ENCODE assay signal across 21 cellular contexts in genomic region chr21:44681861-44682579, GRCh38. TPM values are rescaled to one million over a fixed set of nuclear protein-coding genes. Genes with fewer than 3 reads are reported as not detected.
DNase-seq lines count a peak whose midpoint lies in the region; TF ChIP-seq lines count a peak whose summit lies in the region.
"Had no signal": no experiment of that assay in that cellular context is flagged by ENCODE, and none has a peak within 500 bp of the region (broad histone marks: within the 10 kb centered on the region; RNA-seq: fewer than 3 reads in every experiment).

KRTAP12-1 (minus strand) TSS chr21:44682163; CDS start chr21:44682123, 40 bp downstream.

- no peak within 1 kb of the TSS for H2BK20ac ChIP-seq in H9 (ENCODE audit: low read depth, low read length, poor library complexity, severe bottlenecking)

- WGBS in H9 (ENCODE audit: extremely low coverage, insufficient read length, low lambda C conversion rate): no CpG with 5 or more reads among the region's 23 CpGs
- WGBS in mesenchymal stem cell: 87% methylated on average over 23 of the region's 23 CpGs

- H2BK120ac ChIP-seq in H9 (ENCODE audit: low read depth, low read length, poor library complexity, severe bottlenecking) (no peak within 1 kb of the TSS), mesenchymal stem cell (ENCODE audit: low read depth, low read length) (no peak within 1 kb of the TSS)

- H3K27ac Mint-ChIP-seq in H9 (no peak within 1 kb of the TSS; a peak in 2 of 7 replicates), nephron progenitor cell (no peak within 1 kb of the TSS)
- H3K27ac Mint-ChIP-seq: activated naive CD4-positive, alpha-beta T cell treated with anti-CD3 and anti-CD28 coated beads, Interleukin-2, amount 50 U/mL, for 24 hours; HFFc6; stimulated activated effector memory CD8-positive, alpha-beta T cell treated with anti-CD3 and anti-CD28 coated beads, Interleukin-12 subunit alpha, Interleukin-12 subunit beta, amount 100 ng/mL, for 72 hours; T-helper 2 cell treated with Interferon-gamma antibody and Interleukin-4, amounts not matched to agents 5 μg/mL and 100 μg/mL, for 36 hours had no signal

- no peak within 1 kb of the TSS for H3K4me3 ChIP-seq in mesenchymal stem cell (ENCODE audit: insufficient read depth in 1 of 2, low read depth in 1 of 2, low read length in 2 of 2)
- H3K4me3 ChIP-seq: lung, spleen, thyroid gland had no signal

- H3K18ac ChIP-seq in H9 (ENCODE audit: insufficient read length, low read depth, low read length) (no peak within 1 kb of the TSS), mesenchymal stem cell (ENCODE audit: low read depth in 1 of 2, low read length in 2 of 2) (no peak within 1 kb of the TSS)

- H3K27ac ChIP-seq in H9 (ENCODE audit: insufficient read length, low read depth, low read length) (no peak within 1 kb of the TSS), mesenchymal stem cell (ENCODE audit: low read length, poor library complexity, severe bottlenecking) (no peak within 1 kb of the TSS)
- H3K27ac ChIP-seq: spleen, thyroid gland had no signal

- no peak within 1 kb of the TSS for H3K56ac ChIP-seq in H9 (ENCODE audit: insufficient read length, low read depth, low read length)

- H2BK15ac ChIP-seq in H9 (ENCODE audit: low read depth, low read length) (no peak within 1 kb of the TSS), mesenchymal stem cell (ENCODE audit: low read depth, poor library complexity, severe bottlenecking) (no peak within 1 kb of the TSS)

- H2AFZ ChIP-seq in H9 (ENCODE audit: low read length): no peak within 1 kb of the TSS
- H2AFZ ChIP-seq in mesenchymal stem cell (ENCODE audit: low read depth, low read length): no peak within 1 kb of the TSS

- H3K9me3 Mint-ChIP-seq in H9: peaks cover 0 to 4% of the 10 kb centered on the region in 2 experiments; a peak in 2 of 5 replicates
- no peaks in the 10 kb centered on the region for H3K9me3 Mint-ChIP-seq in nephron progenitor cell
- H3K9me3 Mint-ChIP-seq: activated naive CD4-positive, alpha-beta T cell treated with anti-CD3 and anti-CD28 coated beads, Interleukin-2, amount 50 U/mL, for 24 hours; HFFc6; stimulated activated effector memory CD8-positive, alpha-beta T cell treated with anti-CD3 and anti-CD28 coated beads, Interleukin-12 subunit alpha, Interleukin-12 subunit beta, amount 100 ng/mL, for 72 hours; T-helper 2 cell treated with Interferon-gamma antibody and Interleukin-4, amounts not matched to agents 5 μg/mL and 100 μg/mL, for 36 hours had no signal

- H3K14ac ChIP-seq in H9 (ENCODE audit: insufficient read depth, low read length): no peak within 1 kb of the TSS
- no peak within 1 kb of the TSS for H3K14ac ChIP-seq in mesenchymal stem cell (ENCODE audit: low read length in 2 of 2)

- H4K5ac ChIP-seq in H9 (ENCODE audit: insufficient read length, low read depth, low read length): no peak within 1 kb of the TSS

- H3K4me2 ChIP-seq in H9 (ENCODE audit: insufficient read depth, insufficient read length, low read length): no peak within 1 kb of the TSS
- no peak within 1 kb of the TSS for H3K4me2 ChIP-seq in mesenchymal stem cell (ENCODE audit: low read length, poor library complexity, severe bottlenecking)

- H3K9me3 ChIP-seq in H9 (ENCODE audit: control insufficient read depth, low read depth, low read length): no peaks in the 10 kb centered on the region
- no peaks in the 10 kb centered on the region for H3K9me3 ChIP-seq in mesenchymal stem cell (ENCODE audit: control insufficient read depth, low read length)
- H3K9me3 ChIP-seq: spleen, thyroid gland had no signal

- no peaks in the 10 kb centered on the region for H4K20me1 ChIP-seq in H9 (ENCODE audit: control insufficient read depth, insufficient read depth, insufficient read length)

- H3K27me3 ChIP-seq in H9 (ENCODE audit: insufficient read depth, low read length) (no peaks in the 10 kb centered on the region), mesenchymal stem cell (ENCODE audit: control insufficient read depth in 1 of 2, insufficient read depth in 1 of 2, low read length in 2 of 2) (peaks cover 28 to 32% of the 10 kb centered on the region in 2 experiments)
- H3K27me3 ChIP-seq: thyroid gland had no signal

- H2BK5ac ChIP-seq in H9 (ENCODE audit: insufficient read length, low read length): no peak within 1 kb of the TSS
- no peak within 1 kb of the TSS for H2BK5ac ChIP-seq in mesenchymal stem cell (ENCODE audit: low read depth, low read length, poor library complexity, severe bottlenecking)

- H2AK5ac ChIP-seq in H9 (ENCODE audit: insufficient read length, low read length): no peak within 1 kb of the TSS
- no peak within 1 kb of the TSS for H2AK5ac ChIP-seq in mesenchymal stem cell (ENCODE audit: low read length, severe bottlenecking)

- H3K79me2 ChIP-seq in H9 (ENCODE audit: insufficient read depth, low read length): no peaks in the 10 kb centered on the region

- TF ChIP-seq CTCF in H9 (conservative IDR thresholded peaks at IDR 0.05) (no peak), nephron progenitor cell (IDR thresholded peaks at IDR 0.05) (no peak)

- H4K8ac ChIP-seq in H9 (replicated peaks; ENCODE audit: insufficient read length, low read depth, low read length) (no peak within 1 kb of the TSS), mesenchymal stem cell (ENCODE audit: low read length) (no peak within 1 kb of the TSS)

- H4K91ac ChIP-seq in H9 (ENCODE audit: insufficient read length, low read depth, low read length) (no peak within 1 kb of the TSS), mesenchymal stem cell (ENCODE audit: low read length) (peak within 1 kb of the TSS; percentile 56)

- H3K4ac ChIP-seq in H9 (ENCODE audit: low read depth, low read length) (no peak within 1 kb of the TSS), mesenchymal stem cell (ENCODE audit: low read depth in 1 of 2, low read length in 2 of 2) (no peak within 1 kb of the TSS)

- no peaks in the 10 kb centered on the region for H3K36me3 ChIP-seq in mesenchymal stem cell (ENCODE audit: control insufficient read depth in 1 of 2, insufficient read depth in 2 of 2, low read depth in 1 of 2, low read length in 2 of 2)
- H3K36me3 ChIP-seq: spleen, thyroid gland had no signal

- DNase-seq in H9 (peak; percentile 22), NCI-H1436 treated with DMSO at 0.1 percent for 48 hours (lab: John Stamatoyannopoulos, UW) (peak; percentile 81), NCI-H2196 treated with DMSO at 0.1 percent for 48 hours (lab: John Stamatoyannopoulos, UW; ENCODE audit: unreplicated experiment) (peak; percentile 75), mesenchymal stem cell (no peak), nephron progenitor cell (no peak)
- no peak for DNase-seq in activated T-cell treated with anti-CD3 and anti-CD28 coated beads, Interleukin-2, amount 50 U/mL, for 1 hour
- no peak for DNase-seq in effector CD8-positive, alpha-beta T cell (lab: John Stamatoyannopoulos, UW)
- DNase-seq: activated CD4-positive, alpha-beta T cell treated with anti-CD3 and anti-CD28 coated beads for 1 hour; activated CD8-positive, alpha-beta memory T cell treated with anti-CD3 and anti-CD28 coated beads, Interleukin-2, amount 50 U/mL, for 4 hours; DND-41; HFFc6; naive thymus-derived CD4-positive, alpha-beta T cell; spleen; thyroid gland had no signal

- H3T11ph ChIP-seq in H9 (ENCODE audit: low read length): no peak within 1 kb of the TSS

- H3K9ac ChIP-seq in H9 (ENCODE audit: extremely low read depth, insufficient read length, low read length) (no peak within 1 kb of the TSS), mesenchymal stem cell (ENCODE audit: low read length) (no peak within 1 kb of the TSS)

- H3K4me1 ChIP-seq in H9 (ENCODE audit: insufficient read depth, low read length): peaks cover 5% of the 10 kb centered on the region; the same call in 1 of the 2 replicates
- no peaks in the 10 kb centered on the region for H3K4me1 ChIP-seq in mesenchymal stem cell (ENCODE audit: control insufficient read depth, insufficient read depth, low read depth, low read length)
- H3K4me1 ChIP-seq: spleen, thyroid gland had no signal

- H3K4me3 Mint-ChIP-seq in H9: no peak within 1 kb of the TSS; a peak in 1 of 5 replicates
- no peak within 1 kb of the TSS for H3K4me3 Mint-ChIP-seq in nephron progenitor cell
- H3K4me3 Mint-ChIP-seq: activated naive CD4-positive, alpha-beta T cell treated with anti-CD3 and anti-CD28 coated beads, Interleukin-2, amount 50 U/mL, for 24 hours; HFFc6; naive thymus-derived CD4-positive, alpha-beta T cell; stimulated activated effector memory CD8-positive, alpha-beta T cell treated with anti-CD3 and anti-CD28 coated beads, Interleukin-12 subunit alpha, Interleukin-12 subunit beta, amount 100 ng/mL, for 72 hours; T-helper 2 cell treated with Interferon-gamma antibody and Interleukin-4, amounts not matched to agents 5 μg/mL and 100 μg/mL, for 36 hours had no signal

- no peaks in the 10 kb centered on the region for H3K36me3 Mint-ChIP-seq in H9 (ENCODE audit: insufficient read depth in 1 of 3, low read depth in 3 of 3)
- H3K36me3 Mint-ChIP-seq in nephron progenitor cell (ENCODE audit: low read depth): no peaks in the 10 kb centered on the region
- H3K36me3 Mint-ChIP-seq: naive thymus-derived CD4-positive, alpha-beta T cell; stimulated activated effector memory CD8-positive, alpha-beta T cell treated with anti-CD3 and anti-CD28 coated beads, Interleukin-12 subunit alpha, Interleukin-12 subunit beta, amount 100 ng/mL, for 72 hours had no signal

- H3K4me1 Mint-ChIP-seq in H9 (peaks cover 19 to 26% of the 10 kb centered on the region in 2 experiments), nephron progenitor cell (peaks cover 11% of the 10 kb centered on the region)

- H3K23ac ChIP-seq in H9 (ENCODE audit: insufficient read length, low read depth, low read length) (no peak within 1 kb of the TSS), mesenchymal stem cell (ENCODE audit: low read length in 2 of 2) (no peak within 1 kb of the TSS)

- H3K23me2 ChIP-seq in H9 (ENCODE audit: insufficient read length, low read depth, low read length, poor library complexity, severe bottlenecking): no peaks in the 10 kb centered on the region

- H2BK12ac ChIP-seq in H9 (ENCODE audit: insufficient read length, low read depth, low read length): no peak within 1 kb of the TSS
- no peak within 1 kb of the TSS for H2BK12ac ChIP-seq in mesenchymal stem cell (ENCODE audit: low read length in 2 of 2)

- peaks cover 33% of the 10 kb centered on the region for H3K27me3 Mint-ChIP-seq in H9 (ENCODE audit: low read depth)
- peaks cover 28% of the 10 kb centered on the region for H3K27me3 Mint-ChIP-seq in nephron progenitor cell (ENCODE audit: low read depth, poor library complexity)

- H3K79me1 ChIP-seq in H9 (ENCODE audit: insufficient read depth, low read depth, low read length, poor library complexity, severe bottlenecking): no peaks in the 10 kb centered on the region
- H3K79me1 ChIP-seq in mesenchymal stem cell (replicated peaks; ENCODE audit: low read length, poor library complexity, severe bottlenecking): no peaks in the 10 kb centered on the region

RNA-seq across cellular contexts. Expression of gene KRTAP12-1, which starts in this region (rescaled TPM):
- total RNA-seq in H9 (2021): not detected in 2 replicates
- polyA plus RNA-seq in mesenchymal stem cell (2013, experiment 1 of 2): not detected
- polyA plus RNA-seq in mesenchymal stem cell (2013, experiment 2 of 2): not detected
- total RNA-seq: HFFc6; lung; naive thymus-derived CD4-positive, alpha-beta T cell; posterior vena cava; SK-MEL-5; spleen had no signal
- polyA plus RNA-seq: BJ; lung; naive thymus-derived CD4-positive, alpha-beta T cell; spleen had no signal

Comparison
In these comparisons a context has a peak if more than half of its experiments do, and no peak if none do; other contexts are left out.
1. Peak in DNase-seq in H9; RNA of the gene not detected or under 1 TPM.
2. DNase-seq: peak in NCI-H1436 treated with DMSO at 0.1 percent for 48 hours (single experiment) and NCI-H2196 treated with DMSO at 0.1 percent for 48 hours (single experiment); none in mesenchymal stem cell (single experiment), nephron progenitor cell (single experiment), activated T-cell treated with anti-CD3 and anti-CD28 coated beads, Interleukin-2, amount 50 U/mL, for 1 hour (single experiment) and effector CD8-positive, alpha-beta T cell (single experiment).